Comparison of ENCODE assay signal across 8 cellular contexts in genomic region chr5:80672140-80672736, GRCh38. TPM values are rescaled to one million over a fixed set of nuclear protein-coding genes. Genes with fewer than 3 reads are reported as not detected.
DNase-seq lines count a peak whose midpoint lies in the region; FAIRE-seq and TF ChIP-seq lines count a peak whose summit lies in the region.

No MANE protein-coding gene starts in this region.

- peaks cover 35% of the 10 kb centered on the region for H3K36me3 Mint-ChIP-seq in osteocyte (ENCODE audit: unreplicated experiment)

- H3K9me3 Mint-ChIP-seq in osteocyte (ENCODE audit: unreplicated experiment): no peaks in the 10 kb centered on the region

- no peak for FAIRE-seq in urothelium cell line (lab: Jason Lieb, UNC)

- no peaks in the 10 kb centered on the region; the same call in 1 of the 2 replicates for H3K36me3 ChIP-seq in KMS-11 (ENCODE audit: insufficient read depth)

- H3K9ac ChIP-seq in KMS-11: no peak overlapping the region

- no peaks in the 10 kb centered on the region for H3K27me3 Mint-ChIP-seq in osteocyte (ENCODE audit: unreplicated experiment)

- H3K4me1 ChIP-seq in KMS-11 (ENCODE audit: low read depth, poor library complexity, severe bottlenecking): peaks cover 14% of the 10 kb centered on the region

- no peaks in the 10 kb centered on the region for H3K79me2 ChIP-seq in KMS-11 (ENCODE audit: insufficient read depth, low read depth)

- H3K27me3 ChIP-seq in KMS-11 (ENCODE audit: insufficient read depth, low read depth): no peaks in the 10 kb centered on the region

- H3K4me3 ChIP-seq in KMS-11 (IDR thresholded peaks at IDR 0.05; ENCODE audit: insufficient read depth, low read depth, low read length) (no peak overlapping the region), fibroblast of villous mesenchyme (ENCODE audit: low read depth, low read length) (no peak overlapping the region)

- H3K4me2 ChIP-seq in KMS-11: no peak overlapping the region

- TF ChIP-seq CTCF in KMS-11 (conservative IDR thresholded peaks at IDR 0.05; ENCODE audit: low read depth, low read length) (peak; percentile 88), fibroblast of villous mesenchyme (IDR thresholded peaks at IDR 0.05; ENCODE audit: insufficient read depth, low read depth, low read length) (peak; percentile 94), osteocyte (IDR thresholded peaks at IDR 0.05) (peak; percentile 85)

- H3K4me3 Mint-ChIP-seq in osteocyte (ENCODE audit: unreplicated experiment): no peak overlapping the region

- no peak overlapping the region for H3K27ac Mint-ChIP-seq in osteocyte (ENCODE audit: unreplicated experiment)

- peak; percentile 33 for DNase-seq in DMS79 treated with DMSO at 0.1 percent for 48 hours (lab: John Stamatoyannopoulos, UW)
- DNase-seq in DMS79 (lab: John Stamatoyannopoulos, UW): no peak
- peak; percentile 69 to 73 for DNase-seq in SHP77 (lab: John Stamatoyannopoulos, UW)
- DNase-seq in activated T-helper 9 cell treated with anti-CD3 and anti-CD28 coated beads, Interleukin-2, amount 50 U/mL, for 16 hours (ENCODE audit: low read depth): peak; percentile 36
- peak; percentile 79 for DNase-seq in fibroblast of villous mesenchyme (ENCODE audit: low read depth)
- no peak for DNase-seq in osteocyte (ENCODE audit: extremely low spot score, unreplicated experiment)
- peak; percentile 50 for DNase-seq in urothelium cell line (ENCODE audit: low spot score)

- H2AFZ ChIP-seq in KMS-11 (ENCODE audit: low read depth): no peak overlapping the region

- H3K4me1 Mint-ChIP-seq in osteocyte (ENCODE audit: unreplicated experiment): no peaks in the 10 kb centered on the region

- H4K20me1 ChIP-seq in KMS-11 (ENCODE audit: insufficient read depth): no peaks in the 10 kb centered on the region

- H3K27ac ChIP-seq in KMS-11: no peak overlapping the region

RNA-seq across cellular contexts. Expression of gene DHFR, which starts 17.5 kb away (rescaled TPM):
- total RNA-seq in fibroblast of villous mesenchyme: 15.5 and 29.8 TPM in 2 replicates
- 17.0 and 18.5 TPM in 2 replicates for total RNA-seq in osteocyte

RNA-seq across cellular contexts. Expression of gene MSH3, which starts 17.8 kb away (rescaled TPM):
- total RNA-seq in fibroblast of villous mesenchyme: 17.1 and 22.5 TPM in 2 replicates
- total RNA-seq in osteocyte: 14.8 and 17.6 TPM in 2 replicates

Comparison
In these comparisons a context has a peak if more than half of its experiments do, and no peak if none do; other contexts are left out.
1. DNase-seq: peak in DMS79 treated with DMSO at 0.1 percent for 48 hours (single experiment), SHP77 (2 of 2), activated T-helper 9 cell treated with anti-CD3 and anti-CD28 coated beads, Interleukin-2, amount 50 U/mL, for 16 hours (single experiment), fibroblast of villous mesenchyme (single experiment) and urothelium cell line (single experiment); none in DMS79 (single experiment) and osteocyte (single experiment).
2. Peak in every context shown above with its lines, with median percentiles within 50 percentile points of each other: CTCF ChIP-seq.